ENCODE assay signal across 21 cellular contexts in genomic region chr5:32392039-32392438, GRCh38. TPM values are rescaled to one million over a fixed set of nuclear protein-coding genes. Genes with fewer than 3 reads are reported as not detected.
A peak's percentile ranks its signal among the peaks of the same experiment; 100 is the strongest.
DNase-seq lines count a peak whose midpoint lies in the region; ATAC-seq, FAIRE-seq and TF ChIP-seq lines count a peak whose summit lies in the region.
"Had no signal": no experiment of that assay in that cellular context is flagged by ENCODE, and none has a peak within 500 bp of the region (broad histone marks: within the 10 kb centered on the region; RNA-seq: fewer than 3 reads in every experiment).

No MANE protein-coding gene starts in this region.

- H3K27me3 ChIP-seq in GM23338 (ENCODE audit: insufficient read depth) (no peaks in the 10 kb centered on the region), astrocyte (ENCODE audit: insufficient read depth, low read length) (no peaks in the 10 kb centered on the region), liver (ENCODE audit: control insufficient read depth in 4 of 4, insufficient read depth in 4 of 4, low read length in 3 of 4) (no peaks in the 10 kb centered on the region)
- H3K27me3 ChIP-seq: BE2C, SJCRH30 had no signal

- H3K36me3 ChIP-seq in GM23338 (ENCODE audit: insufficient read depth) (peaks cover 72% of the 10 kb centered on the region), astrocyte (ENCODE audit: insufficient read depth, low read length) (peaks cover 59% of the 10 kb centered on the region), liver (ENCODE audit: control insufficient read depth in 4 of 4, insufficient read depth in 3 of 4, low read depth in 1 of 4, low read length in 3 of 4) (peaks cover 12 to 68% (median 60%) of the 10 kb centered on the region in 4 donors)

- H3F3A ChIP-seq in GM23338 (replicated peaks; ENCODE audit: low read depth), result no peaks in the 10 kb centered on the region

- ATAC-seq in GM23338 (no peak), HG03439 (IDR thresholded peaks at IDR 0.05; ENCODE audit: unreplicated experiment) (no peak), HG03378 (IDR thresholded peaks at IDR 0.05; ENCODE audit: unreplicated experiment) (no peak), HG02623 (IDR thresholded peaks at IDR 0.05; ENCODE audit: unreplicated experiment) (no peak)
- no peak for ATAC-seq in stimulated activated effector memory CD8-positive, alpha-beta T cell treated with anti-CD3 and anti-CD28 coated beads, Interleukin-12 subunit alpha, Interleukin-12 subunit beta, amount 100 ng/mL, for 72 hours

- no peaks in the 10 kb centered on the region for H3K9me2 ChIP-seq in GM23338 (ENCODE audit: insufficient read depth)

- H2AFZ ChIP-seq in GM23338 (no peak overlapping the region), astrocyte (ENCODE audit: low read depth, low read length) (no peak overlapping the region)

- TF ChIP-seq CTCF in GM23338 (conservative IDR thresholded peaks at IDR 0.05; ENCODE audit: low read depth in 2 of 2) (no peak), astrocyte (IDR thresholded peaks at IDR 0.05; ENCODE audit: insufficient read depth, low read depth, low read length) (no peak), liver (IDR thresholded peaks at IDR 0.05; ENCODE audit: low read depth, low read length, missing input control) (no peak)

- H3K4me2 ChIP-seq in GM23338 (no peak overlapping the region), astrocyte (ENCODE audit: low read length) (no peak overlapping the region)

- H3K27ac ChIP-seq in GM23338 (ENCODE audit: low read depth) (0 out of 2 replicates have a peak overlapping the region, but pooled peaks have one; percentile 7), astrocyte (ENCODE audit: low read depth, low read length) (no peak overlapping the region), liver (ENCODE audit: low read depth in 1 of 2, low read length in 2 of 2) (peak overlapping the region; percentile 33 to 52)

- H3K79me2 ChIP-seq in GM23338 (replicated peaks; ENCODE audit: insufficient read depth) (no peaks in the 10 kb centered on the region; the same call in 1 of the 2 replicates), astrocyte (ENCODE audit: insufficient read depth, low read length) (no peaks in the 10 kb centered on the region)

- 33% methylated on average over 3 of the region's 3 CpGs for WGBS in liver

- no peak overlapping the region for H3K9ac ChIP-seq in astrocyte (ENCODE audit: low read length)
- no peak overlapping the region for H3K9ac ChIP-seq in liver (ENCODE audit: low read depth in 1 of 2, low read length in 2 of 2)

- no peaks in the 10 kb centered on the region for H3K9me3 Mint-ChIP-seq in GM23338
- H3K9me3 Mint-ChIP-seq in astrocyte (ENCODE audit: unreplicated experiment), result no peaks in the 10 kb centered on the region
- H3K9me3 Mint-ChIP-seq in stimulated activated effector memory CD8-positive, alpha-beta T cell treated with anti-CD3 and anti-CD28 coated beads, Interleukin-12 subunit alpha, Interleukin-12 subunit beta, amount 100 ng/mL, for 72 hours, result no peaks in the 10 kb centered on the region
- H3K9me3 Mint-ChIP-seq: CD4-positive, alpha-beta memory T cell; H9 had no signal

- H3K4me1 Mint-ChIP-seq in GM23338 (no peaks in the 10 kb centered on the region), astrocyte (ENCODE audit: low read depth, unreplicated experiment) (peaks cover 20% of the 10 kb centered on the region)
- H3K4me1 Mint-ChIP-seq in stimulated activated effector memory CD8-positive, alpha-beta T cell treated with anti-CD3 and anti-CD28 coated beads, Interleukin-12 subunit alpha, Interleukin-12 subunit beta, amount 100 ng/mL, for 72 hours, result peaks cover 19% of the 10 kb centered on the region
- H3K4me1 Mint-ChIP-seq: H9 had no signal

- peaks cover 1% of the 10 kb centered on the region for H3K27me3 Mint-ChIP-seq in GM23338 (ENCODE audit: insufficient read depth, low read depth, poor library complexity)
- H3K27me3 Mint-ChIP-seq in astrocyte (ENCODE audit: low read depth, unreplicated experiment), result no peaks in the 10 kb centered on the region
- H3K27me3 Mint-ChIP-seq: CD4-positive, alpha-beta memory T cell had no signal

- TF ChIP-seq RAD21 in liver (IDR thresholded peaks at IDR 0.05), result no peak

- DNase-seq in GM23338 (ENCODE audit: low spot score) (no peak), astrocyte (ENCODE audit: low read depth) (no peak)
- DNase-seq in stimulated activated effector memory CD8-positive, alpha-beta T cell treated with anti-CD3 and anti-CD28 coated beads, Interleukin-12 subunit alpha, Interleukin-12 subunit beta, amount 100 ng/mL, for 72 hours (ENCODE audit: low spot score in 2 of 2), result no peak
- DNase-seq: BE2C; CD4-positive, alpha-beta memory T cell; DMS79 treated with DMSO at 0.1 percent for 48 hours; H9; KBM-7; NCI-H1436; NCI-H2029; NCI-H2171; NCI-H446; NCI-H69; NK-92 treated with Interleukin-12 subunit alpha and Interleukin-12 subunit beta, amount 100 ng/mL, for 24 hours; OCI-M1; SJCRH30 had no signal

- H3K4me3 ChIP-seq in GM23338, result no peak overlapping the region
- no peak overlapping the region for H3K4me3 ChIP-seq in astrocyte (ENCODE audit: insufficient read depth, low read depth, low read length)
- H3K4me3 ChIP-seq in liver (ENCODE audit: low read depth in 1 of 3, low read length in 3 of 3), result no peak overlapping the region
- H3K4me3 ChIP-seq: SJCRH30 had no signal

- no peaks in the 10 kb centered on the region for H3K9me3 ChIP-seq in astrocyte (ENCODE audit: insufficient read depth, low read depth, low read length)
- H3K9me3 ChIP-seq in liver (ENCODE audit: control insufficient read depth in 4 of 4, low read length in 3 of 4), result no peaks in the 10 kb centered on the region
- H3K9me3 ChIP-seq: BE2C, SJCRH30 had no signal

- no peak overlapping the region for H3K27ac Mint-ChIP-seq in GM23338
- H3K27ac Mint-ChIP-seq in astrocyte (ENCODE audit: unreplicated experiment), result peak overlapping the region; percentile 96
- H3K27ac Mint-ChIP-seq in stimulated activated effector memory CD8-positive, alpha-beta T cell treated with anti-CD3 and anti-CD28 coated beads, Interleukin-12 subunit alpha, Interleukin-12 subunit beta, amount 100 ng/mL, for 72 hours, result peak overlapping the region; percentile 49

- H3K36me3 Mint-ChIP-seq in GM23338 (ENCODE audit: low read depth) (peaks cover 63% of the 10 kb centered on the region), astrocyte (ENCODE audit: low read depth, unreplicated experiment) (peaks cover 13% of the 10 kb centered on the region)
- H3K36me3 Mint-ChIP-seq in stimulated activated effector memory CD8-positive, alpha-beta T cell treated with anti-CD3 and anti-CD28 coated beads, Interleukin-12 subunit alpha, Interleukin-12 subunit beta, amount 100 ng/mL, for 72 hours, result peaks cover 100% of the 10 kb centered on the region

- no peak overlapping the region for H3K4me3 Mint-ChIP-seq in GM23338
- no peak overlapping the region for H3K4me3 Mint-ChIP-seq in astrocyte (ENCODE audit: unreplicated experiment)
- H3K4me3 Mint-ChIP-seq in stimulated activated effector memory CD8-positive, alpha-beta T cell treated with anti-CD3 and anti-CD28 coated beads, Interleukin-12 subunit alpha, Interleukin-12 subunit beta, amount 100 ng/mL, for 72 hours, result no peak overlapping the region
- H3K4me3 Mint-ChIP-seq: H9 had no signal

- H3K4me1 ChIP-seq in GM23338 (ENCODE audit: insufficient read depth), result no peaks in the 10 kb centered on the region
- H3K4me1 ChIP-seq in astrocyte (ENCODE audit: insufficient read depth, low read length), result no peaks in the 10 kb centered on the region
- H3K4me1 ChIP-seq in liver (ENCODE audit: control insufficient read depth in 4 of 4, insufficient read depth in 4 of 4, low read length in 3 of 4), result peaks cover 0 to 5% (median 0%) of the 10 kb centered on the region in 4 donors
- H3K4me1 ChIP-seq: BE2C had no signal

- H4K20me1 ChIP-seq in GM23338 (replicated peaks; ENCODE audit: insufficient read depth), result peaks cover 3% of the 10 kb centered on the region; the same call in 1 of the 2 replicates
- H4K20me1 ChIP-seq in astrocyte (ENCODE audit: insufficient read depth, low read length), result peaks cover 17% of the 10 kb centered on the region

- FAIRE-seq in astrocyte (lab: Jason Lieb, UNC), result no peak
- FAIRE-seq: D721Med had no signal

TF ChIP-seq in GM23338, 12 proteins besides CTCF, POLR2A, EP300 and RAD21 (continues in another document):
- TF ChIP-seq EZH2 (IDR thresholded peaks at IDR 0.05; ENCODE audit: low read depth, unreplicated experiment), result no peak
- TF ChIP-seq STAT1 (IDR thresholded peaks at IDR 0.05; ENCODE audit: unreplicated experiment), result no peak
- no peak for TF ChIP-seq JUNB (IDR thresholded peaks at IDR 0.05; ENCODE audit: unreplicated experiment)

TF ChIP-seq in liver, 16 proteins besides CTCF, POLR2A, EP300 and RAD21 (continues in another document):
- TF ChIP-seq REST (IDR thresholded peaks at IDR 0.05) (no peak), FOXA2 (IDR thresholded peaks at IDR 0.05) (no peak), GABPA (IDR thresholded peaks at IDR 0.05 in 1 of 2, conservative IDR thresholded peaks at IDR 0.05 in 1 of 2) (no peak), JUND (IDR thresholded peaks at IDR 0.05) (no peak), HNF4G (IDR thresholded peaks at IDR 0.05) (no peak), SP1 (IDR thresholded peaks at IDR 0.05) (no peak)

RNA-seq across cellular contexts. Expression of gene ZFR, which starts 52.5 kb away (rescaled TPM):
- total RNA-seq in GM23338 (2014; rRNA removed; shearing (Covaris generic)), result 103 and 107 TPM in 2 replicates
- polyA plus RNA-seq in GM23338 (2016; fragmentation: Nextera tagmentation; extraction: Ambion mirVana) (79.2 and 92.4 TPM in 2 replicates), liver (10 to 100 TPM; 17.5 to 25.8 TPM)
- total RNA-seq in astrocyte (65.8 and 68.4 TPM in 2 replicates), liver (10 to 100 TPM; 35.8 to 44.5 TPM)
